ENCODE assay signal across 1 cellular context in genomic region chr15:75129788-75130187, GRCh38.
A peak's percentile ranks its signal among the peaks of the same experiment; 100 is the strongest.
TF ChIP-seq lines count a peak whose summit lies in the region.

No MANE protein-coding gene starts in this region.

TF ChIP-seq in HepG2, 621 proteins besides CTCF, POLR2A, EP300 and RAD21 (continued from another document):
- TF ChIP-seq ZFP91 (CRISPR knock-in tag; IDR thresholded peaks at IDR 0.05; ENCODE audit: borderline replicate concordance) (no peak), SP4 (CRISPR knock-in tag; IDR thresholded peaks at IDR 0.05) (no peak), CAMTA2 (CRISPR knock-in tag; IDR thresholded peaks at IDR 0.05; ENCODE audit: borderline replicate concordance) (no peak), KAT8 (CRISPR knock-in tag; IDR thresholded peaks at IDR 0.05) (no peak), ZNF562 (CRISPR knock-in tag; IDR thresholded peaks at IDR 0.05; ENCODE audit: borderline replicate concordance) (no peak), SP140L (CRISPR knock-in tag; IDR thresholded peaks at IDR 0.05; ENCODE audit: borderline replicate concordance) (no peak), KLF11 (CRISPR knock-in tag; IDR thresholded peaks at IDR 0.05) (no peak), TOE1 (CRISPR knock-in tag; IDR thresholded peaks at IDR 0.05) (no peak), ZNF292 (CRISPR knock-in tag; IDR thresholded peaks at IDR 0.05; ENCODE audit: borderline replicate concordance, low read depth) (no peak), NFYB (CRISPR knock-in tag; IDR thresholded peaks at IDR 0.05) (peak; percentile 42; the same call in 1 of the 2 replicates), RXRB (CRISPR knock-in tag; IDR thresholded peaks at IDR 0.05; ENCODE audit: borderline replicate concordance) (no peak), NFYC (CRISPR knock-in tag; IDR thresholded peaks at IDR 0.05) (0 out of 2 replicates have a peak, but pooled peaks have one; percentile 39), USF2 (IDR thresholded peaks at IDR 0.05; ENCODE audit: low read depth, low read length) (no peak; the same call in 1 of the 2 replicates), USF2 (CRISPR knock-in tag; IDR thresholded peaks at IDR 0.05; ENCODE audit: borderline replicate concordance) (peak; percentile 53; the same call in 1 of the 2 replicates)
